ENCODE assay signal across 15 cellular contexts in genomic region chr17:4920351-4921048, GRCh38. TPM values are rescaled to one million over a fixed set of nuclear protein-coding genes. Genes with fewer than 3 reads are reported as not detected.
DNase-seq lines count a peak whose midpoint lies in the region; ATAC-seq and TF ChIP-seq lines count a peak whose summit lies in the region.
"Had no signal": no experiment of that assay in that cellular context is flagged by ENCODE, and none has a peak within 500 bp of the region (broad histone marks: within the 10 kb centered on the region; RNA-seq: fewer than 3 reads in every experiment).

No MANE protein-coding gene starts in this region.

- H3K9me3 ChIP-seq in upper lobe of right lung = no peaks in the 10 kb centered on the region
- H3K9me3 ChIP-seq: esophagus squamous epithelium, thyroid gland had no signal

- TF ChIP-seq CTCF in fibroblast of pulmonary artery (IDR thresholded peaks at IDR 0.05; ENCODE audit: low read length, missing control alignments) (no peak), upper lobe of right lung (IDR thresholded peaks at IDR 0.05) (no peak)

- H3K4me3 ChIP-seq in fibroblast of pulmonary artery (replicated peaks; ENCODE audit: low read depth, low read length) (no peak overlapping the region), upper lobe of right lung (no peak overlapping the region)
- H3K4me3 ChIP-seq: esophagus squamous epithelium, GM12878, thyroid gland had no signal

- ATAC-seq in left cardiac atrium (peak; percentile 12 to 30), Right ventricle myocardium inferior (no peak), upper lobe of right lung (peak; percentile 94), HG02763 (IDR thresholded peaks at IDR 0.05; ENCODE audit: unreplicated experiment) (no peak)
- ATAC-seq: GM12878; naive thymus-derived CD8-positive, alpha-beta T cell had no signal

- H3K36me3 ChIP-seq in upper lobe of right lung = no peaks in the 10 kb centered on the region
- H3K36me3 ChIP-seq: esophagus squamous epithelium, thyroid gland had no signal

- peak overlapping the region; percentile 2 for H3K27ac ChIP-seq in upper lobe of right lung
- H3K27ac ChIP-seq: thyroid gland had no signal

- intact Hi-C loops in left cardiac atrium (cut with DNase I) = no loop called here
- intact Hi-C loops in Right ventricle myocardium inferior (cut with DNase I) = no loop called here
- intact Hi-C loops in upper lobe of right lung (cut with DNase I) = no loop called here

- H3K27me3 ChIP-seq in upper lobe of right lung = no peaks in the 10 kb centered on the region
- H3K27me3 ChIP-seq: esophagus squamous epithelium, thyroid gland had no signal

- no peaks in the 10 kb centered on the region for H3K4me1 ChIP-seq in upper lobe of right lung
- H3K4me1 ChIP-seq: thyroid gland had no signal

- DNase-seq in left cardiac atrium (no peak), Right ventricle myocardium inferior (ENCODE audit: missing footprints) (no peak), fibroblast of pulmonary artery (ENCODE audit: low read depth) (peak; percentile 69), upper lobe of right lung (peak; percentile 88), HuH-7.5 (ENCODE audit: low spot score) (no peak)
- DNase-seq: activated CD4-positive, alpha-beta T cell treated with anti-CD3 and anti-CD28 coated beads, Interleukin-2, amount 10 ng/mL, durations not matched to agents 24 days and 14 days; caudate nucleus; esophagus squamous epithelium; naive thymus-derived CD8-positive, alpha-beta T cell; NCI-H1436 treated with DMSO at 0.1 percent for 48 hours; thyroid gland had no signal

RNA-seq across cellular contexts. Expression of gene GP1BA, which starts 11.6 kb away (rescaled TPM):
- total RNA-seq in left cardiac atrium (under 1 TPM; 0.13 to 0.15 TPM), Right ventricle myocardium inferior (not detected), upper lobe of right lung (0.55 TPM)
- total RNA-seq: A673; activated CD4-positive, alpha-beta T cell treated with anti-CD3 and anti-CD28 coated beads, Interleukin-2, amount 10 ng/mL, durations not matched to agents 24 days and 14 days; esophagus squamous epithelium; H4; naive thymus-derived CD8-positive, alpha-beta T cell; thyroid gland had no signal

RNA-seq across cellular contexts. Expression of gene CHRNE, which starts 17.6 kb away (rescaled TPM):
- total RNA-seq in left cardiac atrium = 100 to 1,000 TPM in 1 of 2 donors, 10 to 100 TPM in 1; 36.8 to 118 TPM
- total RNA-seq in Right ventricle myocardium inferior = 0.41 TPM
- total RNA-seq in upper lobe of right lung = 0.98 TPM

RNA-seq across cellular contexts. Expression of gene SLC25A11, which starts 19.3 kb away (rescaled TPM):
- total RNA-seq in left cardiac atrium = 100 to 1,000 TPM; 166 to 175 TPM
- total RNA-seq in Right ventricle myocardium inferior = 199 TPM
- total RNA-seq in upper lobe of right lung = 55.0 TPM

RNA-seq across cellular contexts. Expression of gene RNF167, which starts 19.6 kb away (rescaled TPM):
- total RNA-seq in left cardiac atrium = 10 to 100 TPM; 76.2 to 95.6 TPM
- total RNA-seq in Right ventricle myocardium inferior = 91.8 TPM
- total RNA-seq in upper lobe of right lung = 92.9 TPM

RNA-seq across cellular contexts. Expression of gene C17orf107, which starts 21.2 kb away (rescaled TPM):
- total RNA-seq in left cardiac atrium = 1 to 10 TPM; 1.3 to 2.3 TPM
- 0.78 TPM for total RNA-seq in Right ventricle myocardium inferior
- 2.7 TPM for total RNA-seq in upper lobe of right lung

Comparison
In these comparisons a context has a peak if more than half of its experiments do, and no peak if none do; other contexts are left out.
1. ATAC-seq: peak in left cardiac atrium (2 of 2) and upper lobe of right lung (single experiment); none in Right ventricle myocardium inferior (single experiment) and HG02763 (single experiment).
2. RNA of gene CHRNE, which starts 17.6 kb away (total RNA-seq): 36.8 to 118 TPM in left cardiac atrium; 0.98 TPM in upper lobe of right lung (single experiment) and 0.41 TPM in Right ventricle myocardium inferior (single experiment); every median in the first group is over 10 times any median in the second.
3. DNase-seq: peak in fibroblast of pulmonary artery (single experiment) and upper lobe of right lung (single experiment); none in left cardiac atrium (single experiment), Right ventricle myocardium inferior (single experiment) and HuH-7.5 (single experiment).